In genomic region chr10:71603190-71603589, GRCh38 we compare ENCODE assay signal across 17 cellular contexts.
DNase-seq lines count a peak whose midpoint lies in the region; ATAC-seq, FAIRE-seq and TF ChIP-seq lines count a peak whose summit lies in the region.
"Had no signal": no experiment of that assay in that cellular context is flagged by ENCODE, and none has a peak within 500 bp of the region (broad histone marks: within the 10 kb centered on the region; RNA-seq: fewer than 3 reads in every experiment).

No MANE protein-coding gene starts in this region.

- POLR2A ChIA-PET in PC-9 (lab: Charles Lee; ENCODE audit: unreplicated experiment) = no interaction called here

- H3K27ac Mint-ChIP-seq in activated naive CD8-positive, alpha-beta T cell treated with anti-CD3 and anti-CD28 coated beads, Interleukin-2, amount 50 U/mL, for 24 hours = peak overlapping the region; percentile 46
- peak overlapping the region; percentile 71 for H3K27ac Mint-ChIP-seq in neural crest cell (ENCODE audit: unreplicated experiment)
- H3K27ac Mint-ChIP-seq: CD14-positive monocyte had no signal

- no peaks in the 10 kb centered on the region for H3K79me2 ChIP-seq in PC-9 (ENCODE audit: low read depth)

- no peaks in the 10 kb centered on the region for H3K36me3 Mint-ChIP-seq in activated naive CD8-positive, alpha-beta T cell treated with anti-CD3 and anti-CD28 coated beads, Interleukin-2, amount 50 U/mL, for 24 hours (ENCODE audit: low read depth)
- no peaks in the 10 kb centered on the region for H3K36me3 Mint-ChIP-seq in neural crest cell (ENCODE audit: low read depth)
- H3K36me3 Mint-ChIP-seq: CD14-positive monocyte had no signal

- no peaks in the 10 kb centered on the region for H3K27me3 ChIP-seq in PC-9 (ENCODE audit: insufficient read depth, low read depth)

- H3K27ac ChIP-seq in C4-2B (peak overlapping the region; percentile 44), PC-9 (no peak overlapping the region)
- H3K27ac ChIP-seq: HL-60 had no signal

- no peak overlapping the region for H3K4me2 ChIP-seq in PC-9

- FAIRE-seq in D721Med (lab: Jason Lieb, UNC) = no peak
- FAIRE-seq: A204.1, K562, RCC 7860 had no signal

- peak; percentile 24 to 47 for DNase-seq in PC-9
- DNase-seq in activated naive CD8-positive, alpha-beta T cell treated with anti-CD3 and anti-CD28 coated beads, Interleukin-2, amount 50 U/mL, for 24 hours = no peak
- no peak for DNase-seq in neural crest cell (ENCODE audit: low read depth, low spot score)
- DNase-seq in Right ventricle myocardium inferior (ENCODE audit: missing footprints) = no peak
- DNase-seq in D721Med (ENCODE audit: insufficient read length, low spot score) = no peak
- DNase-seq in NOMO-1 treated with DMSO at 0.1 percent for 48 hours (lab: John Stamatoyannopoulos, UW; ENCODE audit: unreplicated experiment) = no peak
- DNase-seq in AG08396 (ENCODE audit: low spot score) = no peak
- DNase-seq: Caco-2, NCI-H1092, NCI-H446 had no signal

- no TSS peak for BruUV-seq in PC-9 (replicated peaks; lab: Mats Ljungman, UMichigan)

- peaks cover 20% of the 10 kb centered on the region for H3K4me1 ChIP-seq in PC-9 (replicated peaks; ENCODE audit: insufficient read depth)
- H3K4me1 ChIP-seq: HAP-1 had no signal

- H3K4me3 Mint-ChIP-seq in activated naive CD8-positive, alpha-beta T cell treated with anti-CD3 and anti-CD28 coated beads, Interleukin-2, amount 50 U/mL, for 24 hours = no peak overlapping the region
- no peak overlapping the region for H3K4me3 Mint-ChIP-seq in neural crest cell
- H3K4me3 Mint-ChIP-seq: CD14-positive monocyte had no signal

- CTCF ChIA-PET in PC-9 (lab: Charles Lee) = no interaction called here

- H2AFZ ChIP-seq in PC-9 = no peak overlapping the region

- H4K20me1 ChIP-seq in PC-9 (ENCODE audit: insufficient read depth) = no peaks in the 10 kb centered on the region

- intact Hi-C loops in PC-9 (cut with micrococcal nuclease; ENCODE audit: unreplicated experiment) (no loop called here), Right ventricle myocardium inferior (cut with DNase I) (no loop called here)

- no peak for ATAC-seq in activated naive CD8-positive, alpha-beta T cell treated with anti-CD3 and anti-CD28 coated beads, Interleukin-2, amount 50 U/mL, for 24 hours
- no peak for ATAC-seq in Right ventricle myocardium inferior
- ATAC-seq: K562 had no signal

- no peaks in the 10 kb centered on the region for H3K9me3 Mint-ChIP-seq in activated naive CD8-positive, alpha-beta T cell treated with anti-CD3 and anti-CD28 coated beads, Interleukin-2, amount 50 U/mL, for 24 hours
- no peaks in the 10 kb centered on the region for H3K9me3 Mint-ChIP-seq in neural crest cell
- H3K9me3 Mint-ChIP-seq: CD14-positive monocyte had no signal

- no peak overlapping the region for H3K4me3 ChIP-seq in PC-9
- H3K4me3 ChIP-seq: HAP-1, K562 had no signal

- no peaks in the 10 kb centered on the region for H3K9me3 ChIP-seq in PC-9 (ENCODE audit: insufficient read depth, low read depth)
- H3K9me3 ChIP-seq: Caco-2, HAP-1 had no signal

- TF ChIP-seq CTCF in C4-2B (conservative IDR thresholded peaks at IDR 0.05) (no peak), PC-9 (conservative IDR thresholded peaks at IDR 0.05) (no peak), neural crest cell (conservative IDR thresholded peaks at IDR 0.05) (no peak), D721Med (IDR thresholded peaks at IDR 0.05; ENCODE audit: insufficient read depth, missing control alignments) (no peak)

- peaks cover 59% of the 10 kb centered on the region for H3K4me1 Mint-ChIP-seq in activated naive CD8-positive, alpha-beta T cell treated with anti-CD3 and anti-CD28 coated beads, Interleukin-2, amount 50 U/mL, for 24 hours
- peaks cover 29% of the 10 kb centered on the region for H3K4me1 Mint-ChIP-seq in neural crest cell

- peaks cover 23% of the 10 kb centered on the region; the same call in 1 of the 2 replicates for H3F3A ChIP-seq in PC-9 (ENCODE audit: insufficient read depth, low read depth)

- no peaks in the 10 kb centered on the region for H3K36me3 ChIP-seq in PC-9 (ENCODE audit: low read depth)
- H3K36me3 ChIP-seq: HAP-1 had no signal

- H3K27me3 Mint-ChIP-seq in activated naive CD8-positive, alpha-beta T cell treated with anti-CD3 and anti-CD28 coated beads, Interleukin-2, amount 50 U/mL, for 24 hours = no peaks in the 10 kb centered on the region
- no peaks in the 10 kb centered on the region for H3K27me3 Mint-ChIP-seq in neural crest cell (ENCODE audit: low read depth)

- no peaks in the 10 kb centered on the region for H3K9me2 ChIP-seq in PC-9 (ENCODE audit: insufficient read depth)

Comparison
In these comparisons a context has a peak if more than half of its experiments do, and no peak if none do; other contexts are left out.
1. DNase-seq: peak in PC-9 (2 of 2); none in activated naive CD8-positive, alpha-beta T cell treated with anti-CD3 and anti-CD28 coated beads, Interleukin-2, amount 50 U/mL, for 24 hours (single experiment), neural crest cell (single experiment), Right ventricle myocardium inferior (single experiment), D721Med (single experiment), NOMO-1 treated with DMSO at 0.1 percent for 48 hours (single experiment) and AG08396 (single experiment).